Comparison of ENCODE assay signal across 1 cellular context in genomic region chr16:14486520-14487303, GRCh38.
TF ChIP-seq lines count a peak whose summit lies in the region.

No MANE protein-coding gene starts in this region.

TF ChIP-seq in K562, 482 proteins besides CTCF, POLR2A, EP300 and RAD21 (continued from another document and continues in another):
- TF ChIP-seq ARID2 (IDR thresholded peaks at IDR 0.05) (no peak), NR2F6 (CRISPR knock-in tag; IDR thresholded peaks at IDR 0.05) (no peak), ZFP36 (IDR thresholded peaks at IDR 0.05; ENCODE audit: low read depth, low read length, partially characterized antibody) (no peak), AFF4 (CRISPR knock-in tag; IDR thresholded peaks at IDR 0.05) (no peak), ZNF121 (CRISPR knock-in tag; conservative IDR thresholded peaks at IDR 0.05) (no peak), ATF2 (CRISPR knock-in tag; IDR thresholded peaks at IDR 0.05) (no peak), EHMT2 (IDR thresholded peaks at IDR 0.05) (no peak), TAF7 (tag; IDR thresholded peaks at IDR 0.05) (no peak), CAMTA2 (CRISPR knock-in tag; conservative IDR thresholded peaks at IDR 0.05) (no peak), CHD4 (IDR thresholded peaks at IDR 0.05; ENCODE audit: insufficient read depth, insufficient replicate concordance, low read depth, low read length, poor library complexity, severe bottlenecking) (no peak), ELF4 (CRISPR knock-in tag; IDR thresholded peaks at IDR 0.05) (no peak), GTF3C2 (IDR thresholded peaks at IDR 0.05; ENCODE audit: borderline replicate concordance, extremely low read depth, insufficient read length) (no peak), YY1 (IDR thresholded peaks at IDR 0.05; ENCODE audit: borderline replicate concordance in 1 of 3, control insufficient read depth in 1 of 3, extremely low read depth in 1 of 3, insufficient read depth in 3 of 3, insufficient read length in 1 of 3, insufficient replicate concordance in 2 of 3, low read depth in 1 of 3, low read length in 2 of 3) (peak in 1 of 3 experiments; percentile 8), RNF2 (IDR thresholded peaks at IDR 0.05) (no peak), ZFPM2 (CRISPR knock-in tag; IDR thresholded peaks at IDR 0.05) (no peak), BRF2 (IDR thresholded peaks at IDR 0.05; ENCODE audit: borderline replicate concordance, insufficient read depth, insufficient read length) (no peak), GABPB2 (CRISPR knock-in tag; conservative IDR thresholded peaks at IDR 0.05) (no peak), XRCC3 (IDR thresholded peaks at IDR 0.05) (no peak), ZBTB43 (CRISPR knock-in tag; IDR thresholded peaks at IDR 0.05) (no peak), ZNF197 (CRISPR knock-in tag; IDR thresholded peaks at IDR 0.05; ENCODE audit: low read depth) (no peak), MECOM (CRISPR knock-in tag; IDR thresholded peaks at IDR 0.05) (no peak), SMARCB1 (IDR thresholded peaks at IDR 0.05; ENCODE audit: insufficient read length, low read depth) (no peak), ZZZ3 (IDR thresholded peaks at IDR 0.05) (no peak), SREBF2 (CRISPR knock-in tag; IDR thresholded peaks at IDR 0.05) (no peak), POLR3G (IDR thresholded peaks at IDR 0.05; ENCODE audit: extremely low read depth, insufficient read length, insufficient replicate concordance) (no peak), ZMIZ1 (IDR thresholded peaks at IDR 0.05; ENCODE audit: low read depth in 2 of 2, low read length in 2 of 2) (no peak), ZBTB34 (CRISPR knock-in tag; IDR thresholded peaks at IDR 0.05) (no peak), ILK (tag; IDR thresholded peaks at IDR 0.05; ENCODE audit: borderline replicate concordance, low read depth) (no peak), ZNF431 (CRISPR knock-in tag; IDR thresholded peaks at IDR 0.05) (no peak; the same call in 1 of the 2 replicates), THAP12 (CRISPR knock-in tag; IDR thresholded peaks at IDR 0.05) (no peak), ZNF311 (CRISPR knock-in tag; IDR thresholded peaks at IDR 0.05) (no peak), GABPB1 (CRISPR knock-in tag; IDR thresholded peaks at IDR 0.05) (no peak), USF2 (CRISPR knock-in tag; IDR thresholded peaks at IDR 0.05) (0 out of 2 replicates have a peak, but pooled peaks have one; percentile 20), PRMT5 (CRISPR knock-in tag; IDR thresholded peaks at IDR 0.05) (no peak), RBM39 (optimal IDR thresholded peaks at IDR 0.05; ENCODE audit: low read depth, low read length) (no peak), NONO (IDR thresholded peaks at IDR 0.05; ENCODE audit: low read depth in 2 of 2, low read length in 1 of 2) (no peak), PCBP1 (IDR thresholded peaks at IDR 0.05; ENCODE audit: low read depth, low read length, poor library complexity, severe bottlenecking) (no peak), RFX7 (CRISPR knock-in tag; IDR thresholded peaks at IDR 0.05) (no peak), BRD9 (IDR thresholded peaks at IDR 0.05; ENCODE audit: low read depth, partially characterized antibody) (no peak), BDP1 (IDR thresholded peaks at IDR 0.05; ENCODE audit: insufficient read depth, insufficient read length) (no peak), RBM34 (IDR thresholded peaks at IDR 0.05; ENCODE audit: borderline replicate concordance, insufficient read depth, low read length) (no peak), HNRNPLL (IDR thresholded peaks at IDR 0.05; ENCODE audit: low read depth, low read length, poor library complexity, severe bottlenecking) (no peak), OTX1 (CRISPR knock-in tag; IDR thresholded peaks at IDR 0.05) (no peak), ZNF212 (CRISPR knock-in tag; IDR thresholded peaks at IDR 0.05) (no peak), JUND (IDR thresholded peaks at IDR 0.05; ENCODE audit: borderline replicate concordance, low read depth, low read length) (peak; percentile 41; the same call in 1 of the 2 replicates), JUND (tag; IDR thresholded peaks at IDR 0.05; ENCODE audit: borderline replicate concordance, low read depth, low read length) (peak; percentile 70; the same call in 1 of the 3 replicates), CHD1 (IDR thresholded peaks at IDR 0.05; ENCODE audit: low read length) (no peak), ZNF507 (tag; conservative IDR thresholded peaks at IDR 0.05) (no peak), ETS2 (tag; IDR thresholded peaks at IDR 0.05; ENCODE audit: borderline replicate concordance, poor library complexity, severe bottlenecking) (no peak), EP400 (IDR thresholded peaks at IDR 0.05) (peak; percentile 85)
